ENCODE assay signal across 8 cellular contexts in the genomic region with DNA sequence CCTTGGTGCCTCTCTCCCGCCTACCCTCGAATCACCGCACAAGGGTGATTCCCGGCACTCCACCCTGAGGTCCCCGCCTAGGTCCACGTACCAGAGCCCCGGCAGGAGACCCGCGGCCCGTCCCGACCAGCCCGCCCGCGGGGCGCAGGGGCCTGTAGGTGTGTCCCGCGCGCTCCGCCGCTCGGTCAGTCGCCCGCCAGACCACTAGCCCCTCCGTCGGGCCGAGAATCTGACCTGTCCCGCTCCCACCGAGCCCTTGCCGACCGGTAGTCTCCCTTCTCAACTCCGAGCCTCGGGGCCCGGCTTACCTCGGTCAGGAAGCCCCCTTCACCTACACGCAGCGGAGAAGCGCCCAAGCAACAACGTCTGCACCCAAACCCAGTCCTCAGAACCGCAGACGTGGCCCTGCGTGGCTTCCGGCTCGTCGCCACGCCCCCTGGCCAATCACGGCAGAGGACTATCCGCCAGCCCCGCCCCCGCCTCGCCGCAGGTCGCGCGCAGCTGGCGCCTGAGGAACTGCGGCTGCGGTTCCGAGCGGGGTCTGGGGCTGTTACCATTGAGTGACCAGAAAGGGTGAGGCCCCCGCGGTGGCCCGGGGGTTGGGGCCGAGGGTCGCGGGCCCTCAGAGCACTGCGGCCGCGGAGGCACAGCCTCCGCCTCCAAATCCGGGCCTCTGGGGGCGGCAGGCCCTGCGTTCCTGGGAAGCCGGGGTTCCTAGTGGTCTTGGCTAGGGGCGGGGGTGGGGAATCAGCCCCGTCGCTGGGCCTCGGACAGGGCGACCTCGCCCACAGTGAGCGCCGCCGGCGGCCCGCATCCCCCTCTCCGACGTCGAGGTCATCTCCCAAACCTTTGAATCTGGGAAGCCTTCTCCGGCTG. TPM values are rescaled to one million over a fixed set of nuclear protein-coding genes. Genes with fewer than 3 reads are reported as not detected.
A peak's percentile ranks its signal among the peaks of the same experiment; 100 is the strongest.
DNase-seq lines count a peak whose midpoint lies in the region; ATAC-seq, FAIRE-seq and TF ChIP-seq lines count a peak whose summit lies in the region.

Gene PGM3 (minus strand): TSS at position 395 of the 876 bp plus-strand sequence. CDS start 2,253 bp downstream, outside the sequence.
Gene RWDD2A (plus strand): TSS at position 487 of the 876 bp plus-strand sequence. CDS start 1,095 bp downstream, outside the sequence.

- no peak for TF ChIP-seq CTCF in WERI-Rb-1 (IDR thresholded peaks at IDR 0.05; ENCODE audit: low read depth, low read length)
- no peak for TF ChIP-seq CTCF in breast epithelium (IDR thresholded peaks at IDR 0.05)

- H3K9me3 ChIP-seq in WERI-Rb-1 (ENCODE audit: severe bottlenecking) (no peaks in the 10 kb centered on the region), breast epithelium (no peaks in the 10 kb centered on the region), small intestine (ENCODE audit: control insufficient read depth, low read depth) (no peaks in the 10 kb centered on the region)

- H3K4me1 ChIP-seq in breast epithelium: no peaks in the 10 kb centered on the region
- peaks cover 2 to 6% of the 10 kb centered on the region in 2 donors for H3K4me1 ChIP-seq in small intestine (ENCODE audit: control insufficient read depth in 2 of 2, insufficient read depth in 1 of 2, low read depth in 1 of 2, low read length in 1 of 2)

- H3K4me3 ChIP-seq in WERI-Rb-1 (ENCODE audit: low read depth, low read length) (peak within 1 kb of the TSS; percentile 60), breast epithelium (peak within 1 kb of the TSS; percentile 69 to 97 (median 87)), small intestine (ENCODE audit: low read depth in 1 of 2, low read length in 2 of 2) (peak within 1 kb of the TSS; percentile 85 to 94)

- H3K27ac ChIP-seq in WERI-Rb-1 (peak within 1 kb of the TSS; percentile 77), breast epithelium (peak within 1 kb of the TSS; percentile 80 to 81), small intestine (ENCODE audit: low read depth in 1 of 2, low read length in 1 of 2) (peak within 1 kb of the TSS; percentile 77 to 88)

- intact Hi-C loops in breast epithelium (cut with DNase I; ENCODE audit: low total_unique reads): no loop called here

- DNase-seq in ACHN (peak; percentile 84), NCI-H2171 treated with DMSO at 0.1 percent for 48 hours (lab: John Stamatoyannopoulos, UW) (peak; percentile 77), WERI-Rb-1 (peak; percentile 89), breast epithelium (ENCODE audit: low spot score in 2 of 2) (peak; percentile 82), iPS-NIHi11 (ENCODE audit: low spot score) (peak; percentile 99), small intestine (peak; percentile 89)

- in situ Hi-C loops in ACHN (cut with HindIII; ENCODE audit: low pct_ligation_motif_present, low pct_unique_long_range_greater_than_20kb, low sequenced_read_pairs): no loop called here

- FAIRE-seq in small intestine (lab: Jason Lieb, UNC): no peak

- WGBS in small intestine, 3 donors: 0 to 1% (median 0%) methylated on average over 76 to 88 of the region's 88 CpGs

- H3K27me3 ChIP-seq in WERI-Rb-1 (ENCODE audit: insufficient read depth, low read depth, severe bottlenecking) (no peaks in the 10 kb centered on the region), breast epithelium (no peaks in the 10 kb centered on the region), small intestine (ENCODE audit: control insufficient read depth in 2 of 2, insufficient read depth in 2 of 2, low read length in 2 of 2) (no peaks in the 10 kb centered on the region)

- TF ChIP-seq POLR2A in breast epithelium (IDR thresholded peaks at IDR 0.05): peak; percentile 50

- H3K36me3 ChIP-seq in WERI-Rb-1 (peaks cover 38% of the 10 kb centered on the region), breast epithelium (no peaks in the 10 kb centered on the region), small intestine (ENCODE audit: control insufficient read depth in 2 of 2, insufficient read depth in 2 of 2, low read length in 2 of 2) (peaks cover 2 to 3% of the 10 kb centered on the region in 2 donors)

- ATAC-seq in GM18867 (IDR thresholded peaks at IDR 0.05; ENCODE audit: unreplicated experiment) (peak; percentile 98), HG03095 (IDR thresholded peaks at IDR 0.05; ENCODE audit: unreplicated experiment) (peak; percentile 97)

RNA-seq across cellular contexts. Expression of gene PGM3, which starts in this region (rescaled TPM):
- total RNA-seq in breast epithelium: 10 to 100 TPM; 21.3 to 41.0 (median 24.9) TPM
- 10 to 100 TPM in 1 of 3 donors, 1 to 10 TPM in 2; 7.3 to 15.3 (median 7.8) TPM for polyA plus RNA-seq in small intestine

RNA-seq across cellular contexts. Expression of gene RWDD2A, which starts in this region (rescaled TPM):
- 1 to 10 TPM; 3.0 to 3.7 (median 3.6) TPM for total RNA-seq in breast epithelium
- 1 to 10 TPM; 1.1 to 1.7 (median 1.4) TPM for polyA plus RNA-seq in small intestine

Comparison
In these comparisons a context has a peak if more than half of its experiments do, and no peak if none do; other contexts are left out.
1. Peak in every context shown above with its lines: DNase-seq, ATAC-seq, H3K4me3 ChIP-seq and H3K27ac ChIP-seq.